ENCODE assay signal across 19 cellular contexts in genomic region chr11:129939510-129939909, GRCh38.
"Had no signal": no experiment of that assay in that cellular context is flagged by ENCODE, and none has a peak within 500 bp of the region (broad histone marks: within the 10 kb centered on the region; RNA-seq: fewer than 3 reads in every experiment).

No MANE protein-coding gene starts in this region.

- H3K9me3 ChIP-seq: MG63, SJCRH30 had no signal

- FAIRE-seq: HepG2 had no signal

- DNase-seq: KBM-7, MG63, NCI-H1092 treated with DMSO at 0.1 percent for 48 hours, NCI-H1436, NCI-H187, NCI-H2029, NCI-H2081 treated with DMSO at 0.1 percent for 48 hours, NCI-H2171, NCI-H226, NCI-H510A, NCI-H524 treated with DMSO at 0.1 percent for 48 hours, NCI-H774, SHP77 treated with DMSO at 0.1 percent for 48 hours, SJCRH30, T-helper 1 cell had no signal

- ATAC-seq: HepG2, Right ventricle myocardium inferior, SK-N-SH treated with all-trans-retinoic acid at 6 μM for 48 hours had no signal

- H3K27ac ChIP-seq: RWPE1, SJCRH30 had no signal

- H3K27me3 ChIP-seq: MG63, SJCRH30 had no signal

- H3K4me1 ChIP-seq: SJCRH30 had no signal
